ENCODE assay signal across 2 cellular contexts in the genomic region with DNA sequence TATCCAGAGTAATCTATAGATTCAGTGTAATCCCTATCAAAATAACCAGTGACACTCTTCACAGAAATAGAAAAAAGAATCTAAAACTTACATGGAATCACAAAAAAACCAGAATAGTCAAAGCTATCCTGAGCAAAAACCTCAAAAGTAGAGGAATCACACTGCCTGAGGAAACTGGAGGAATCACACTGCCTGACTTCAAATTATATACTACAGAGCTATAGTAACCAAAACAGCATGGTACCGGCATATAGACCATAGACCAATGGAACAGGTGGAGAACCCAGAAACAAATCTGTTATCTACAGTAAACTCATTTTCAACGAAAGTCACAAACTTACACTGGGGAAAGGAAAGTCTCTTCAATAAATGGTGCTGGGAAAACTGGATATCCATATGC.
A peak's percentile ranks its signal among the peaks of the same experiment; 100 is the strongest.
TF ChIP-seq lines count a peak whose summit lies in the region.

No MANE protein-coding gene starts in this region.

TF ChIP-seq in HEK293, 187 proteins besides CTCF, POLR2A, EP300 and RAD21:
- TF ChIP-seq BCL11A (tag by site-specific recombination; IDR thresholded peaks at IDR 0.05; ENCODE audit: low read depth) (no peak), OSR2 (tag by site-specific recombination; IDR thresholded peaks at IDR 0.05) (no peak), ZNF274 (IDR thresholded peaks at IDR 0.05; ENCODE audit: low read length) (no peak), ZNF274 (tag by site-specific recombination; IDR thresholded peaks at IDR 0.05; ENCODE audit: borderline replicate concordance) (peak; percentile 76; the same call in 1 of the 2 replicates), ZNF133 (tag by site-specific recombination; IDR thresholded peaks at IDR 0.05) (no peak), MYNN (tag by site-specific recombination; IDR thresholded peaks at IDR 0.05; ENCODE audit: borderline replicate concordance) (no peak), ZNF610 (tag by site-specific recombination; IDR thresholded peaks at IDR 0.05; ENCODE audit: borderline replicate concordance) (no peak), YY1 (tag by site-specific recombination; IDR thresholded peaks at IDR 0.05) (no peak), ZNF239 (tag by site-specific recombination; IDR thresholded peaks at IDR 0.05) (no peak), SETDB1 (IDR thresholded peaks at IDR 0.05; ENCODE audit: insufficient read length, low read length) (peak; percentile 16), ZNF16 (tag by site-specific recombination; IDR thresholded peaks at IDR 0.05; ENCODE audit: low read depth) (no peak), ZSCAN30 (tag by site-specific recombination; IDR thresholded peaks at IDR 0.05) (no peak), KLF7 (tag by site-specific recombination; IDR thresholded peaks at IDR 0.05; ENCODE audit: borderline replicate concordance) (no peak), ZNF843 (tag by site-specific recombination; IDR thresholded peaks at IDR 0.05) (no peak), ZNF354C (tag by site-specific recombination; IDR thresholded peaks at IDR 0.05; ENCODE audit: borderline replicate concordance, low read depth) (no peak)
- TF ChIP-seq, protein P1, sequence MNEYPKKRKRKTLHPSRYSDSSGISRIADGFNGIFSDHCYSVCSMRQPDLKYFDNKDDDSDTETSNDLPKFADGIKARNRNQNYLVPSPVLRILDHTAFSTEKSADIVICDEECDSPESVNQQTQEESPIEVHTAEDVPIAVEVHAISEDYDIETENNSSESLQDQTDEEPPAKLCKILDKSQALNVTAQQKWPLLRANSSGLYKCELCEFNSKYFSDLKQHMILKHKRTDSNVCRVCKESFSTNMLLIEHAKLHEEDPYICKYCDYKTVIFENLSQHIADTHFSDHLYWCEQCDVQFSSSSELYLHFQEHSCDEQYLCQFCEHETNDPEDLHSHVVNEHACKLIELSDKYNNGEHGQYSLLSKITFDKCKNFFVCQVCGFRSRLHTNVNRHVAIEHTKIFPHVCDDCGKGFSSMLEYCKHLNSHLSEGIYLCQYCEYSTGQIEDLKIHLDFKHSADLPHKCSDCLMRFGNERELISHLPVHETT (tag by site-specific recombination; IDR thresholded peaks at IDR 0.05): no peak
- TF ChIP-seq, protein P2, sequence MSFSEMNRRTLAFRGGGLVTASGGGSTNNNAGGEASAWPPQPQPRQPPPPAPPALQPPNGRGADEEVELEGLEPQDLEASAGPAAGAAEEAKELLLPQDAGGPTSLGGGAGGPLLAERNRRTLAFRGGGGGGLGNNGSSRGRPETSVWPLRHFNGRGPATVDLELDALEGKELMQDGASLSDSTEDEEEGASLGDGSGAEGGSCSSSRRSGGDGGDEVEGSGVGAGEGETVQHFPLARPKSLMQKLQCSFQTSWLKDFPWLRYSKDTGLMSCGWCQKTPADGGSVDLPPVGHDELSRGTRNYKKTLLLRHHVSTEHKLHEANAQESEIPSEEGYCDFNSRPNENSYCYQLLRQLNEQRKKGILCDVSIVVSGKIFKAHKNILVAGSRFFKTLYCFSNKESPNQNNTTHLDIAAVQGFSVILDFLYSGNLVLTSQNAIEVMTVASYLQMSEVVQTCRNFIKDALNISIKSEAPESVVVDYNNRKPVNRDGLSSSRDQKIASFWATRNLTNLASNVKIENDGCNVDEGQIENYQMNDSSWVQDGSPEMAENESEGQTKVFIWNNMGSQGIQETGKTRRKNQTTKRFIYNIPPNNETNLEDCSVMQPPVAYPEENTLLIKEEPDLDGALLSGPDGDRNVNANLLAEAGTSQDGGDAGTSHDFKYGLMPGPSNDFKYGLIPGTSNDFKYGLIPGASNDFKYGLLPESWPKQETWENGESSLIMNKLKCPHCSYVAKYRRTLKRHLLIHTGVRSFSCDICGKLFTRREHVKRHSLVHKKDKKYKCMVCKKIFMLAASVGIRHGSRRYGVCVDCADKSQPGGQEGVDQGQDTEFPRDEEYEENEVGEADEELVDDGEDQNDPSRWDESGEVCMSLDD (tag by site-specific recombination; IDR thresholded peaks at IDR 0.05): no peak
- TF ChIP-seq, protein P3, sequence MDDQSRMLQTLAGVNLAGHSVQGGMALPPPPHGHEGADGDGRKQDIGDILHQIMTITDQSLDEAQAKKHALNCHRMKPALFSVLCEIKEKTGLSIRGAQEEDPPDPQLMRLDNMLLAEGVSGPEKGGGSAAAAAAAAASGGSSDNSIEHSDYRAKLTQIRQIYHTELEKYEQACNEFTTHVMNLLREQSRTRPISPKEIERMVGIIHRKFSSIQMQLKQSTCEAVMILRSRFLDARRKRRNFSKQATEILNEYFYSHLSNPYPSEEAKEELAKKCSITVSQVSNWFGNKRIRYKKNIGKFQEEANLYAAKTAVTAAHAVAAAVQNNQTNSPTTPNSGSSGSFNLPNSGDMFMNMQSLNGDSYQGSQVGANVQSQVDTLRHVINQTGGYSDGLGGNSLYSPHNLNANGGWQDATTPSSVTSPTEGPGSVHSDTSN (CRISPR knock-in tag; IDR thresholded peaks at IDR 0.05): no peak

TF ChIP-seq in H1, 55 proteins besides CTCF, POLR2A, EP300 and RAD21:
- TF ChIP-seq ATF3 (IDR thresholded peaks at IDR 0.05; ENCODE audit: insufficient read depth, low read depth, low read length) (no peak), ZNF274 (IDR thresholded peaks at IDR 0.05; ENCODE audit: borderline replicate concordance, extremely low read depth, low read length) (peak; percentile 52; the same call in 1 of the 2 replicates), GTF2F1 (IDR thresholded peaks at IDR 0.05; ENCODE audit: borderline replicate concordance, low read depth, low read length) (no peak)
